ENCODE assay signal across 25 cellular contexts in the genomic region with DNA sequence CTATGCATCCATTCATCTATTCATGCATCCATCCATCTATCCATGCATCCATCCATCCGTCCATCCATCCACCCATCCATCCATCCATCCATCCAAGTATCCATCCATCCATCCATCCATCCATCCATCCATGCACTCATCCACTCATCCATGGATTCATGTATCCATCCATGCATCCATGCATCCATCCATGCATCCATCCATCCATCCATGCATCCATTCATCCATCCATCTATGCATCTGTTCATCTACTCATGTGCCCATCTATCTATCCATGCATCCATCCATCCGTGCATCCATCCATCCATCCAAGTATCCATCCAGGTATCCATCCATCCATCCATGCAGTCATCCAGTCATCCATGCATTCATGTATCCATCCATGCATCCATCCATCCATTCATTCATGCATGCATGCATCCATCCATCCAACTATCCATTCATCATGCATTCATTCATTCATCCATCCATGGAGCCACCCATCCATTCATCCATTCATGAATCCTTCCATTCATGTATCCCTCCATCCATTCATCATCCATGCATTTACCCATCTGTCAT.
"Had no signal": no experiment of that assay in that cellular context is flagged by ENCODE, and none has a peak within 500 bp of the region (broad histone marks: within the 10 kb centered on the region; RNA-seq: fewer than 3 reads in every experiment).

No MANE protein-coding gene starts in this region.

- FAIRE-seq: urothelium cell line had no signal

- H3K4me1 ChIP-seq: suprapubic skin, testis, thyroid gland, tibial artery, tibial nerve, transverse colon, upper lobe of right lung, uterus, vagina had no signal

- H3K27me3 ChIP-seq: testis, thyroid gland had no signal

- DNase-seq: stimulated activated CD4-positive, alpha-beta T cell treated with anti-CD3 and anti-CD28 coated beads, Interleukin-2, amount 100 ng/mL, for 48 hours; stimulated activated CD4-positive, alpha-beta T cell treated with anti-CD3 and anti-CD28 coated beads, Interleukin-4, amount 100 ng/mL, for 1 hour; stimulated activated CD4-positive, alpha-beta T cell treated with anti-CD3 and anti-CD28 coated beads, Interleukin-4, amount 100 ng/mL, for 24 hours; stimulated activated CD4-positive, alpha-beta T cell treated with anti-CD3 and anti-CD28 coated beads, Interleukin-4, amount 100 ng/mL, for 4 hours; stimulated activated CD8-positive, alpha-beta memory T cell treated with anti-CD3 and anti-CD28 coated beads, Interleukin-4, amount 100 ng/mL, for 48 hours; stimulated activated naive B cell treated with anti-CD40 and anti-IgM and Interleukin-4, amounts not matched to agents 10 μg/mL and 1 μg/mL and 100 μg/mL, for 72 hours; stimulated activated naive CD4-positive, alpha-beta T cell; stimulated activated naive CD4-positive, alpha-beta T cell treated with Interleukin-2 at 50 U/mL for 16 hours; stimulated activated naive CD8-positive, alpha-beta T cell treated with anti-CD3 and anti-CD28 coated beads, Interleukin-15, amount 100 ng/mL, for 72 hours; stimulated activated naive CD8-positive, alpha-beta T cell treated with anti-CD3 and anti-CD28 coated beads, Interleukin-15, Interleukin-2, amounts not matched to agents 100 U/mL and 50 U/mL, for 24 hours; stomach; substantia nigra; testis; thyroid gland; tibial artery; transverse colon; trophoblast cell; upper lobe of left lung; upper lobe of right lung; uterus had no signal

- H3K36me3 ChIP-seq: stomach, suprapubic skin, thoracic aorta, thyroid gland, tibial artery, tibial nerve, transverse colon, upper lobe of left lung, upper lobe of right lung, uterus, vagina had no signal

- H3K9me3 ChIP-seq: testis, thoracic aorta, thyroid gland, upper lobe of right lung, uterus, vagina had no signal

- H3K27ac ChIP-seq: stomach, suprapubic skin, testis, thoracic aorta, thyroid gland, tibial artery, tibial nerve, transverse colon, upper lobe of left lung, upper lobe of right lung, uterus, vagina had no signal

- H3K4me3 ChIP-seq: stomach, suprapubic skin, testis, thoracic aorta, thyroid gland, tibial artery, tibial nerve, transverse colon, upper lobe of left lung, upper lobe of right lung, uterus, vagina had no signal
